In the genomic region with DNA sequence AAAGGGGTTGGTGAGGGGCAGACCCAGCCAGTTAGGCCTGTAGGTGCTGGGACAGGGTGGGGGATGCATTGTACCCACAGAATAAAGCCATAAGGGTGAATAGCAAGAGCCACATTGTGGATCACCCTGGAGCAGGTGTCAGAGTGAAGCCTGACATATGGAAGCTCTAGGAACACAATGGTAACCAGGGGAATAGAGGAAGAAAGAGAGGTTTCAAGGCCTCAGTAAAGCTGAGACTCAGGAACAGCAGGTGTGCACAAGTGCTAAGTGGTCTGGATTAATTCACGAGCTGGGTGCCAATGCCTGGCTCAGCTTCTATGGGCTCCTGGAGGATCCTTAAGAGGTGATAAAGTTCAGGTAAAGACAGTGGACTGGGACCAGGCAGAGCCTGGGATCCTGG, we compare ENCODE assay signal across 21 cellular contexts.
"Had no signal": no experiment of that assay in that cellular context is flagged by ENCODE, and none has a peak within 500 bp of the region (broad histone marks: within the 10 kb centered on the region; RNA-seq: fewer than 3 reads in every experiment).

No MANE protein-coding gene starts in this region.

- H3K9me3 Mint-ChIP-seq: activated B cell treated with CpG ODN at 0.5 μM for 24 hours; activated naive CD4-positive, alpha-beta T cell treated with anti-CD3 and anti-CD28 coated beads, Interleukin-2, amount 50 U/mL, for 72 hours; activated T-cell treated with anti-CD3 and anti-CD28 coated beads, Interleukin-2, amount 50 U/mL, for 72 hours; central memory CD8-positive, alpha-beta T cell; effector memory CD8-positive, alpha-beta T cell; natural killer cell; stimulated activated naive B cell treated with anti-CD40 and anti-IgM and Interleukin-4, amounts not matched to agents 10 μg/mL and 1 μg/mL and 100 μg/mL, for 72 hours had no signal

- H3K4me3 Mint-ChIP-seq: activated B cell treated with CpG ODN at 0.5 μM for 24 hours; activated T-cell treated with anti-CD3 and anti-CD28 coated beads, Interleukin-2, amount 50 U/mL, for 72 hours; brain; central memory CD8-positive, alpha-beta T cell; effector memory CD8-positive, alpha-beta T cell; natural killer cell; stimulated activated naive B cell treated with anti-CD40 and anti-IgM and Interleukin-4, amounts not matched to agents 10 μg/mL and 1 μg/mL and 100 μg/mL, for 72 hours had no signal

- H3K27me3 Mint-ChIP-seq: brain had no signal

- H3K27ac ChIP-seq: epithelial cell of prostate, thyroid gland, uterus had no signal

- ATAC-seq: activated naive CD4-positive, alpha-beta T cell treated with anti-CD3 and anti-CD28 coated beads, Interleukin-2, amount 50 U/mL, for 72 hours; activated T-cell treated with anti-CD3 and anti-CD28 coated beads, Interleukin-2, amount 50 U/mL, for 72 hours; effector memory CD8-positive, alpha-beta T cell; natural killer cell; stimulated activated naive B cell treated with anti-CD40 and anti-IgM and Interleukin-4, amounts not matched to agents 10 μg/mL and 1 μg/mL and 100 μg/mL, for 72 hours had no signal

- H3K4me1 Mint-ChIP-seq: activated B cell treated with CpG ODN at 0.5 μM for 24 hours; central memory CD8-positive, alpha-beta T cell; natural killer cell; stimulated activated naive B cell treated with anti-CD40 and anti-IgM and Interleukin-4, amounts not matched to agents 10 μg/mL and 1 μg/mL and 100 μg/mL, for 72 hours had no signal

- H3K4me3 ChIP-seq: thyroid gland, uterus had no signal

- DNase-seq: activated B cell treated with CpG ODN at 0.5 μM for 24 hours; activated CD4-positive, alpha-beta T cell treated with anti-CD3 and anti-CD28 coated beads for 48 hours; activated CD8-positive, alpha-beta memory T cell treated with anti-CD3 and anti-CD28 coated beads, Interleukin-2, amount 50 U/mL, for 48 hours; activated gamma-delta T cell; activated T-cell treated with anti-CD3 and anti-CD28 coated beads, Interleukin-2, amount 50 U/mL, for 72 hours; amygdala; dermis blood vessel endothelial cell; effector memory CD8-positive, alpha-beta T cell; head of caudate nucleus; mesendoderm; natural killer cell; nucleus accumbens; stimulated activated CD4-positive, alpha-beta T cell treated with anti-CD3 and anti-CD28 coated beads, Interleukin-15, amount 100 ng/mL, for 24 hours; stimulated activated CD4-positive, alpha-beta T cell treated with anti-CD3 and anti-CD28 coated beads, Interleukin-4, amount 100 ng/mL, for 1 hour; stimulated activated naive B cell treated with anti-CD40 and anti-IgM and Interleukin-4, amounts not matched to agents 10 μg/mL and 1 μg/mL and 100 μg/mL, for 72 hours; thyroid gland; uterus had no signal

- H3K27ac Mint-ChIP-seq: activated B cell treated with CpG ODN at 0.5 μM for 24 hours; activated T-cell treated with anti-CD3 and anti-CD28 coated beads, Interleukin-2, amount 50 U/mL, for 72 hours; effector memory CD8-positive, alpha-beta T cell; natural killer cell; stimulated activated naive B cell treated with anti-CD40 and anti-IgM and Interleukin-4, amounts not matched to agents 10 μg/mL and 1 μg/mL and 100 μg/mL, for 72 hours had no signal

- H3K36me3 Mint-ChIP-seq: activated naive CD4-positive, alpha-beta T cell treated with anti-CD3 and anti-CD28 coated beads, Interleukin-2, amount 50 U/mL, for 72 hours; brain; natural killer cell; stimulated activated naive B cell treated with anti-CD40 and anti-IgM and Interleukin-4, amounts not matched to agents 10 μg/mL and 1 μg/mL and 100 μg/mL, for 72 hours had no signal
